In the genomic region with DNA sequence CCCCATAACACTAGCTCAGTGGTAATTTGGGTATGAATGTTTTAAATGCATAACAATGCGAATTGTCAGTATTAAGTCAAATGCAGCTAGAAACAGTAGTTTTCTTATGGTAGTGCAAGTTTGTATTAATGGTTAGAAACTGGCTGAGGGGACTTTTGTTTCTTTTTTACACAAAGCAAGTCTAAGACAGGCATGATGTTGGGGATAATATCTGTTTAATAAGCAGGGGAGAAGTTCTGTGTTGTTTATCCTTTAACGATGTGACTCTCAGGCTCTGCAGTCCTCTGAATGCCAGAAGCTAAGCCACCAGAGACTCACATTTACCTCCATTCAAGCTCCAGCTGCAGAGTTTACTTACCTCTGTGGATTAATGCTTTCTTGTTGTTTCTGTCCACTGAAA, we compare ENCODE assay signal across 35 cellular contexts.
"Had no signal": no experiment of that assay in that cellular context is flagged by ENCODE, and none has a peak within 500 bp of the region (broad histone marks: within the 10 kb centered on the region; RNA-seq: fewer than 3 reads in every experiment).

No MANE protein-coding gene starts in this region.

- H3K4me3 ChIP-seq: MG63 had no signal

- DNase-seq: Karpas-422, Kasumi-1, MG63, MM.1S, MV-4-11, NCI-H1048, NCI-H1092, NCI-H1092 treated with DMSO at 0.1 percent for 48 hours, NCI-H1105, NCI-H1105 treated with DMSO at 0.1 percent for 48 hours, NCI-H1417, NCI-H1417 treated with DMSO at 0.1 percent for 48 hours, NCI-H1436, NCI-H1436 treated with DMSO at 0.1 percent for 48 hours, NCI-H146, NCI-H1694, NCI-H1694 treated with DMSO at 0.1 percent for 48 hours, NCI-H187, NCI-H187 treated with DMSO at 0.1 percent for 48 hours, NCI-H1930, NCI-H2029, NCI-H2029 treated with DMSO at 0.1 percent for 48 hours, NCI-H2081, NCI-H2081 treated with DMSO at 0.1 percent for 48 hours, NCI-H2107, NCI-H2171, NCI-H2171 treated with DMSO at 0.1 percent for 48 hours, NCI-H2227 treated with DMSO at 0.1 percent for 48 hours, NCI-H226, NCI-H345, NCI-H446, NCI-H446 treated with DMSO at 0.1 percent for 48 hours, NCI-H510A, NCI-H510A treated with DMSO at 0.1 percent for 48 hours, NCI-H524 had no signal

- H3K9me3 ChIP-seq: MG63 had no signal

- H3K36me3 ChIP-seq: MG63 had no signal
